ENCODE assay signal across 1 cellular context in genomic region chr7:140021603-140022002, GRCh38.
TF ChIP-seq lines count a peak whose summit lies in the region.

No MANE protein-coding gene starts in this region.

TF ChIP-seq in HepG2, 621 proteins besides CTCF, POLR2A, EP300 and RAD21 (continued from another document):
- TF ChIP-seq ZNF800 (CRISPR knock-in tag; IDR thresholded peaks at IDR 0.05) (no peak), CEBPB (IDR thresholded peaks at IDR 0.05; ENCODE audit: borderline replicate concordance, low read depth, low read length) (no peak), AGO2 (optimal IDR thresholded peaks at IDR 0.05; ENCODE audit: low read depth, low read length) (peak; percentile 57), MEF2D (CRISPR knock-in tag; IDR thresholded peaks at IDR 0.05) (no peak), UBTF (CRISPR knock-in tag; IDR thresholded peaks at IDR 0.05) (no peak)
